In genomic region chr11:133950874-133951483, GRCh38 we compare ENCODE assay signal across 9 cellular contexts. TPM values are rescaled to one million over a fixed set of nuclear protein-coding genes. Genes with fewer than 3 reads are reported as not detected.
DNase-seq lines count a peak whose midpoint lies in the region; ATAC-seq and TF ChIP-seq lines count a peak whose summit lies in the region.
"Had no signal": no experiment of that assay in that cellular context is flagged by ENCODE, and none has a peak within 500 bp of the region (broad histone marks: within the 10 kb centered on the region; RNA-seq: fewer than 3 reads in every experiment).

No MANE protein-coding gene starts in this region.

- peak overlapping the region; percentile 50; the same call in 1 of the 2 replicates for H3K4me3 ChIP-seq in GM23248
- peak overlapping the region; percentile 22 for H3K4me3 ChIP-seq in astrocyte of the cerebellum (ENCODE audit: low read depth, low read length)
- peak overlapping the region; percentile 4 for H3K4me3 ChIP-seq in iPS-11a (ENCODE audit: low read depth, low read length)
- H3K4me3 ChIP-seq in sigmoid colon: peak overlapping the region; percentile 22 to 44 (median 40)

- H3K9me2 ChIP-seq in GM23248 (ENCODE audit: insufficient read depth): no peaks in the 10 kb centered on the region

- H3K4me2 ChIP-seq in GM23248 (ENCODE audit: unreplicated experiment): peak overlapping the region; percentile 70

- TF ChIP-seq POLR2A in sigmoid colon (IDR thresholded peaks at IDR 0.05): no peak

- H2AFZ ChIP-seq in GM23248: no peak overlapping the region

- no peak for TF ChIP-seq EP300 in sigmoid colon (IDR thresholded peaks at IDR 0.05)

- no peaks in the 10 kb centered on the region for H3K36me3 ChIP-seq in GM23248 (ENCODE audit: low read depth)
- H3K36me3 ChIP-seq in sigmoid colon: no peaks in the 10 kb centered on the region

- H3K27ac ChIP-seq in GM23248: no peak overlapping the region
- H3K27ac ChIP-seq in sigmoid colon: peak overlapping the region; percentile 81 to 98 (median 94)

- TF ChIP-seq CTCF in astrocyte of the cerebellum (IDR thresholded peaks at IDR 0.05; ENCODE audit: low read depth, low read length, missing control alignments) (no peak), sigmoid colon (IDR thresholded peaks at IDR 0.05) (no peak)

- ATAC-seq in HG02970 (IDR thresholded peaks at IDR 0.05; ENCODE audit: low FRiP score, unreplicated experiment): no peak
- ATAC-seq: CD8-positive, alpha-beta T cell had no signal

- H3K4me1 ChIP-seq in GM23248 (ENCODE audit: insufficient read depth): peaks cover 8% of the 10 kb centered on the region; the same call in 1 of the 2 replicates
- peaks cover 0 to 95% (median 91%) of the 10 kb centered on the region in 4 donors for H3K4me1 ChIP-seq in sigmoid colon

- H3K79me2 ChIP-seq in GM23248 (ENCODE audit: insufficient read depth): no peaks in the 10 kb centered on the region

- 7 to 9% methylated on average over 17 to 24 of the region's 24 CpGs for WGBS in GM23248 (ENCODE audit: low coverage in 1 of 2, low lambda C conversion rate in 2 of 2, missing lambda C conversion rate in 2 of 2), 2 experiments
- 43 to 69% methylated on average over 24 of the region's 24 CpGs for WGBS in sigmoid colon, 2 donors

- no peak for DNase-seq in GM23248
- DNase-seq in astrocyte of the cerebellum (ENCODE audit: low read depth): no peak
- no peak for DNase-seq in sigmoid colon
- no peak for DNase-seq in NCI-H128 (lab: John Stamatoyannopoulos, UW; ENCODE audit: unreplicated experiment)
- no peak for DNase-seq in stimulated activated CD4-positive, alpha-beta T cell treated with anti-CD3 and anti-CD28 coated beads, Interleukin-12 subunit alpha, Interleukin-12 subunit beta, amount 100 ng/mL, for 4 hours
- no peak for DNase-seq in central memory CD4-positive, alpha-beta T cell
- DNase-seq: CD8-positive, alpha-beta T cell had no signal

- H3K9me3 ChIP-seq in GM23248 (ENCODE audit: low read depth) (no peaks in the 10 kb centered on the region), sigmoid colon (no peaks in the 10 kb centered on the region)

- H3K9ac ChIP-seq in GM23248: no peak overlapping the region

- no peaks in the 10 kb centered on the region for H3F3A ChIP-seq in GM23248 (ENCODE audit: insufficient read depth)

- in situ Hi-C loops in GM23248 (cut with MboI): loop anchor here (10.0 kb wide), 1 partner anchor 194 kb away; no protein-coding TSS in a partner anchor
- in situ Hi-C loops in astrocyte of the cerebellum (cut with HindIII; ENCODE audit: low sequenced_read_pairs): no loop called here

- H4K20me1 ChIP-seq in GM23248 (ENCODE audit: insufficient read depth): no peaks in the 10 kb centered on the region

- intact Hi-C loops in sigmoid colon (cut with DNase I): no loop called here

- peaks cover 32% of the 10 kb centered on the region for H3K27me3 ChIP-seq in GM23248 (replicated peaks; ENCODE audit: insufficient read depth)
- H3K27me3 ChIP-seq in sigmoid colon: no peaks in the 10 kb centered on the region

RNA-seq across cellular contexts. Expression of gene IGSF9B, which starts 5.8 kb away (rescaled TPM):
- total RNA-seq in GM23248 (2014; rRNA removed; shearing (Covaris generic)): 0.51 TPM in 1 of 2 replicates, not detected in the other
- 0.04 TPM in 1 of 2 replicates, not detected in the other for polyA plus RNA-seq in GM23248 (2016; fragmentation: Nextera tagmentation; extraction: Ambion mirVana)
- 10 to 100 TPM; 12.5 to 53.7 (median 19.0) TPM for total RNA-seq in sigmoid colon
- 1 to 10 TPM in 1 of 3 donors, under 1 TPM in 1, not detected in 1; under 0.01 to 4.4 TPM for polyA plus RNA-seq in sigmoid colon
